8 cellular contexts compared by ENCODE assay signal in genomic region chr6:33632603-33633039, GRCh38. TPM values are rescaled to one million over a fixed set of nuclear protein-coding genes. Genes with fewer than 3 reads are reported as not detected.
DNase-seq lines count a peak whose midpoint lies in the region; ATAC-seq and TF ChIP-seq lines count a peak whose summit lies in the region.

No MANE protein-coding gene starts in this region.

- H3K4me3 Mint-ChIP-seq in nephron: peak overlapping the region; percentile 66 to 82 (median 71)

- H3K9me3 Mint-ChIP-seq in nephron: no peaks in the 10 kb centered on the region

- no peaks in the 10 kb centered on the region for H3K36me3 Mint-ChIP-seq in nephron (ENCODE audit: low read depth)

- H3K4me1 ChIP-seq in vagina: peaks cover 58% of the 10 kb centered on the region

- H3K27me3 ChIP-seq in vagina: no peaks in the 10 kb centered on the region

- H3K27me3 Mint-ChIP-seq in nephron (ENCODE audit: low read depth): peaks cover 57% of the 10 kb centered on the region

- peak; percentile 41 to 60 (median 57) for TF ChIP-seq CTCF in nephron (IDR thresholded peaks at IDR 0.05; ENCODE audit: unreplicated experiment in 3 of 3)
- TF ChIP-seq CTCF in vagina (IDR thresholded peaks at IDR 0.05): peak in 2 of 3 experiments; percentile 33 to 53

- TF ChIP-seq POLR2A in vagina (IDR thresholded peaks at IDR 0.05): no peak

- intact Hi-C loops in vagina (cut with DNase I): no loop called here

- no peak overlapping the region for H3K27ac Mint-ChIP-seq in nephron

- H3K4me3 ChIP-seq in vagina: peak overlapping the region in 1 of 2 donors; percentile 47

- ATAC-seq in esophagus mucosa (peak; percentile 55), GM18870 (IDR thresholded peaks at IDR 0.05; ENCODE audit: unreplicated experiment) (no peak)

- H3K27ac ChIP-seq in vagina: peak overlapping the region; percentile 77

- H3K36me3 ChIP-seq in vagina: no peaks in the 10 kb centered on the region

- H3K4me1 Mint-ChIP-seq in nephron: peaks cover 18% of the 10 kb centered on the region

- DNase-seq in DMS 273 (lab: John Stamatoyannopoulos, UW; ENCODE audit: unreplicated experiment) (peak; percentile 74), DMS 273 treated with DMSO at 0.1 percent for 48 hours (lab: John Stamatoyannopoulos, UW) (no peak), MV-4-11 (lab: John Stamatoyannopoulos, UW) (peak; percentile 24), vagina (ENCODE audit: extremely low spot score in 2 of 2) (no peak)
- DNase-seq in activated CD8-positive, alpha-beta memory T cell treated with anti-CD3 and anti-CD28 coated beads for 4 hours (ENCODE audit: low read depth in 2 of 2): peak; percentile 12 to 39

- no peaks in the 10 kb centered on the region for H3K9me3 ChIP-seq in vagina

RNA-seq across cellular contexts. Expression of gene ITPR3, which starts 11.5 kb away (rescaled TPM):
- 23.7 TPM for total RNA-seq in esophagus mucosa
- 50.1 TPM for total RNA-seq in vagina

RNA-seq across cellular contexts. Expression of gene BAK1, which starts 52.5 kb away (rescaled TPM):
- total RNA-seq in esophagus mucosa: 33.5 TPM
- total RNA-seq in vagina: 19.2 TPM

Comparison
In these comparisons a context has a peak if more than half of its experiments do, and no peak if none do; other contexts are left out.
1. DNase-seq: peak in DMS 273 (single experiment), MV-4-11 (single experiment) and activated CD8-positive, alpha-beta memory T cell treated with anti-CD3 and anti-CD28 coated beads for 4 hours (2 of 2); none in DMS 273 treated with DMSO at 0.1 percent for 48 hours (single experiment) and vagina (0 of 2).